Comparison of ENCODE assay signal across 11 cellular contexts in the genomic region with DNA sequence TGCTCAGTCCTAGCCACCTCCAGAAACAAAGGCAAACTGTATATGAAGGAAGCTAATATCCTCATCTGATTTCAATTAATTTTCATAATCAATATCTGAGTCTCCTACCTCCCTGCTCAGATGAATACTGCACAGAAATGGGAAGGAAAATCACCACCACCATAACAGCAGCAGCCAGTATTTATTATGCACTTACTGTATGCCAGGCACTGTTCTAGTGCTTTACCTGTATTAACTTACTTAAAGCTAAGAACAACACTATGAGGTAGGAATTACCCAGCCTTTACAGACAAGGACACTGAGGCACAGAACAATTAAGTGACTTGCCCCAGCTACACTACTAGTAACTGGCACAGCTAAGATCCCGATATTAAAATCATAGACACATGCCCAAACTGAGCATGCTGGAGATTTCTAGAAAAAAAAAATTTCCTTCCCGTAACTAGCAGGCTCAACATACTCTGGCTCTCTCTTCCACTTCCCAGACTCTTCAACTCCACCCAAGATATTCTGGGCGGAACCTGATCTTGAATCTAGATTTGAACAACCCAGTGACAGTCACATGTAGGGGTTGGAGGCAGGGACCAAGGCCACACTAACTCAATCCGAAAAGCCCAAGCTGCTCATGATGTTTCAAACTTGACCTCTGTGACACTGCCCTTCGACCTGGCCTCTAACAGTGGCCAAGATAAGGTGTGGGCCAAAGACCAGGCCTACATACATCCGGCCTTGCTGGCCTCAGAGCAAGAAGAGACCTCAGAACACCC. TPM values are rescaled to one million over a fixed set of nuclear protein-coding genes. Genes with fewer than 3 reads are reported as not detected.
DNase-seq lines count a peak whose midpoint lies in the region; ATAC-seq and TF ChIP-seq lines count a peak whose summit lies in the region.
"Had no signal": no experiment of that assay in that cellular context is flagged by ENCODE, and none has a peak within 500 bp of the region (broad histone marks: within the 10 kb centered on the region; RNA-seq: fewer than 3 reads in every experiment).

No MANE protein-coding gene starts in this region.

- CTCF ChIA-PET in mammary epithelial cell (lab: Charles Lee; ENCODE audit: low non-redundant PET) (no interaction called here), SK-N-SH (lab: Yijun Ruan, JAX) (interaction anchor here (0.9 to 1.7 kb wide), 5 partner anchors 14 to 129 kb away, joined by 3 to 8 read pairs (median 3); no protein-coding TSS in a partner anchor)

- no peak for DNase-seq in Karpas-422
- DNase-seq in mammary epithelial cell: no peak
- no peak for DNase-seq in SK-N-SH
- DNase-seq in cerebellar cortex (ENCODE audit: low spot score): no peak
- DNase-seq: brain microvascular endothelial cell, NCI-H187, T-helper 9 cell had no signal

- 95% methylated on average over 6 of the region's 6 CpGs for WGBS in mammary epithelial cell (ENCODE audit: low coverage, missing lambda C conversion rate)
- WGBS in SK-N-SH (ENCODE audit: low lambda C conversion rate): 95% methylated on average over 6 of the region's 6 CpGs

- BruUV-seq in mammary epithelial cell (replicated peaks; lab: Mats Ljungman, UMichigan): no TSS peak

- H2AFZ ChIP-seq in Karpas-422 (ENCODE audit: low read length) (no peak overlapping the region), mammary epithelial cell (ENCODE audit: low read depth, low read length) (no peak overlapping the region), SK-N-SH (ENCODE audit: low read depth) (no peak overlapping the region)

- peaks cover 81% of the 10 kb centered on the region for H4K20me1 ChIP-seq in BLaER1
- peaks cover 8% of the 10 kb centered on the region; the same call in 1 of the 2 replicates for H4K20me1 ChIP-seq in Karpas-422 (ENCODE audit: insufficient read depth, low read depth, low read length)
- no peaks in the 10 kb centered on the region for H4K20me1 ChIP-seq in mammary epithelial cell (ENCODE audit: insufficient read depth, low read length)
- no peaks in the 10 kb centered on the region for H4K20me1 ChIP-seq in SK-N-SH (ENCODE audit: insufficient read depth)

- dilution Hi-C loops in mammary epithelial cell (cut with HindIII; ENCODE audit: low sequenced_read_pairs): no loop called here

- H3K79me2 ChIP-seq in Karpas-422 (ENCODE audit: low read length) (peaks cover 51% of the 10 kb centered on the region), mammary epithelial cell (ENCODE audit: insufficient read depth, low read length) (peaks cover 74% of the 10 kb centered on the region), SK-N-SH (ENCODE audit: insufficient read depth) (peaks cover 38% of the 10 kb centered on the region)

- TF ChIP-seq CTCF in mammary epithelial cell (conservative IDR thresholded peaks at IDR 0.05 in 1 of 2, IDR thresholded peaks at IDR 0.05 in 1 of 2; ENCODE audit: extremely low read depth in 1 of 2, insufficient read depth in 1 of 2, low read depth in 1 of 2, low read length in 2 of 2): no peak
- TF ChIP-seq CTCF in SK-N-SH (IDR thresholded peaks at IDR 0.05): no peak

- intact Hi-C loops in mammary epithelial cell (cut with micrococcal nuclease): no loop called here

- no peak for TF ChIP-seq EP300 in SK-N-SH (IDR thresholded peaks at IDR 0.05; ENCODE audit: borderline replicate concordance in 1 of 2, low read depth in 1 of 2, low read length in 1 of 2)

- H3K9me3 ChIP-seq in BLaER1 (no peaks in the 10 kb centered on the region), Karpas-422 (ENCODE audit: low read length) (no peaks in the 10 kb centered on the region), mammary epithelial cell (replicated peaks; ENCODE audit: insufficient read depth, low read length) (no peaks in the 10 kb centered on the region), muscle layer of duodenum (ENCODE audit: control insufficient read depth in 1 of 2, low read length in 2 of 2) (no peaks in the 10 kb centered on the region), SK-N-SH (no peaks in the 10 kb centered on the region)

- H3K9me2 ChIP-seq in Karpas-422 (replicated peaks; ENCODE audit: insufficient read depth, low read length) (no peaks in the 10 kb centered on the region), SK-N-SH (no peaks in the 10 kb centered on the region)

- peak overlapping the region; percentile 78 for H3K4me3 ChIP-seq in BLaER1
- H3K4me3 ChIP-seq in Karpas-422 (ENCODE audit: low read length): no peak overlapping the region
- H3K4me3 ChIP-seq in mammary epithelial cell (replicated peaks in 1 of 3; ENCODE audit: insufficient read depth in 1 of 3, low read depth in 2 of 3, low read length in 3 of 3): no peak overlapping the region
- peak overlapping the region; percentile 9 to 27 for H3K4me3 ChIP-seq in muscle layer of duodenum (ENCODE audit: low read depth in 1 of 2, low read length in 2 of 2)
- no peak overlapping the region for H3K4me3 ChIP-seq in SK-N-SH (ENCODE audit: low read depth in 2 of 2, low read length in 1 of 2)

- H3K27me3 ChIP-seq in BLaER1 (no peaks in the 10 kb centered on the region), Karpas-422 (ENCODE audit: low read length) (no peaks in the 10 kb centered on the region), mammary epithelial cell (ENCODE audit: insufficient read depth, low read length) (no peaks in the 10 kb centered on the region), muscle layer of duodenum (ENCODE audit: low read depth, low read length) (no peaks in the 10 kb centered on the region), SK-N-SH (ENCODE audit: insufficient read depth) (no peaks in the 10 kb centered on the region)
- H3K27me3 ChIP-seq: brain microvascular endothelial cell had no signal

- H3K4me1 ChIP-seq in BLaER1 (peaks cover 49% of the 10 kb centered on the region), Karpas-422 (ENCODE audit: low read length) (peaks cover 72% of the 10 kb centered on the region), mammary epithelial cell (ENCODE audit: insufficient read depth, low read length) (peaks cover 32% of the 10 kb centered on the region), muscle layer of duodenum (ENCODE audit: control insufficient read depth in 1 of 2, insufficient read depth in 2 of 2, low read length in 2 of 2) (peaks cover 16 to 18% of the 10 kb centered on the region in 2 donors), SK-N-SH (ENCODE audit: control insufficient read depth in 1 of 2, insufficient read depth in 2 of 2, low read depth in 1 of 2, low read length in 1 of 2) (peaks cover 3 to 16% of the 10 kb centered on the region in 2 experiments; a peak in 2 of 4 replicates)

- peaks cover 63% of the 10 kb centered on the region for H3K36me3 ChIP-seq in BLaER1
- peaks cover 17% of the 10 kb centered on the region for H3K36me3 ChIP-seq in Karpas-422 (ENCODE audit: insufficient read depth, low read length)
- peaks cover 17% of the 10 kb centered on the region for H3K36me3 ChIP-seq in mammary epithelial cell (ENCODE audit: insufficient read depth, low read length)
- peaks cover 24 to 26% of the 10 kb centered on the region in 2 donors for H3K36me3 ChIP-seq in muscle layer of duodenum (ENCODE audit: control insufficient read depth in 1 of 2, insufficient read depth in 2 of 2, low read length in 2 of 2)
- H3K36me3 ChIP-seq in SK-N-SH (replicated peaks in 1 of 2; ENCODE audit: control insufficient read depth in 1 of 2, insufficient read depth in 2 of 2, low read length in 1 of 2): peaks cover 21 to 26% of the 10 kb centered on the region in 2 experiments

- no peak overlapping the region for H3K27ac ChIP-seq in BLaER1
- H3K27ac ChIP-seq in Karpas-422 (ENCODE audit: low read length): peak overlapping the region; percentile 82
- no peak overlapping the region for H3K27ac ChIP-seq in mammary epithelial cell (ENCODE audit: insufficient read depth, low read depth, low read length)
- peak overlapping the region; percentile 32 for H3K27ac ChIP-seq in muscle layer of duodenum (ENCODE audit: low read length)
- H3K27ac ChIP-seq in SK-N-SH (ENCODE audit: low read depth in 2 of 2, low read length in 1 of 2): no peak overlapping the region
- H3K27ac ChIP-seq: brain microvascular endothelial cell had no signal

- peaks cover 4% of the 10 kb centered on the region for H3F3A ChIP-seq in SK-N-SH (replicated peaks; ENCODE audit: insufficient read depth)

- H3K4me2 ChIP-seq in BLaER1 (peak overlapping the region; percentile 91), Karpas-422 (ENCODE audit: low read depth, low read length, poor library complexity, severe bottlenecking) (peak overlapping the region; percentile 22), mammary epithelial cell (ENCODE audit: insufficient read depth, low read depth, low read length) (peak overlapping the region; percentile 22), SK-N-SH (no peak overlapping the region)

- TF ChIP-seq RAD21 in SK-N-SH (IDR thresholded peaks at IDR 0.05; ENCODE audit: low read length): no peak

- in situ Hi-C loops in mammary epithelial cell (cut with MboI; ENCODE audit: low sequenced_read_pairs in 2 of 2): no loop called here

- ATAC-seq in GM19328 (IDR thresholded peaks at IDR 0.05; ENCODE audit: unreplicated experiment): no peak
- no peak for ATAC-seq in HG02588 (IDR thresholded peaks at IDR 0.05; ENCODE audit: unreplicated experiment)

- POLR2A ChIA-PET in SK-N-SH (lab: Yijun Ruan, JAX): no interaction called here

- H3K9ac ChIP-seq in BLaER1: peak overlapping the region; percentile 23; the same call in 1 of the 2 replicates
- no peak overlapping the region for H3K9ac ChIP-seq in Karpas-422 (ENCODE audit: low read length)
- no peak overlapping the region for H3K9ac ChIP-seq in mammary epithelial cell (ENCODE audit: insufficient read depth, low read length)
- no peak overlapping the region for H3K9ac ChIP-seq in SK-N-SH

TF ChIP-seq in SK-N-SH, 30 proteins besides CTCF, POLR2A, EP300 and RAD21 (continues in another document):
- TF ChIP-seq SIN3A (IDR thresholded peaks at IDR 0.05; ENCODE audit: borderline replicate concordance, low read depth, low read length) (no peak), MEF2A (IDR thresholded peaks at IDR 0.05; ENCODE audit: borderline replicate concordance, low read depth) (no peak), SMC3 (IDR thresholded peaks at IDR 0.05; ENCODE audit: low read depth, low read length) (no peak), EZH2phosphoT487 (IDR thresholded peaks at IDR 0.05; ENCODE audit: borderline replicate concordance, low read depth) (no peak), CHD2 (IDR thresholded peaks at IDR 0.05; ENCODE audit: low read length, partially characterized antibody) (no peak)

RNA-seq across cellular contexts. Expression of a gene that starts 3.9 kb away (rescaled TPM):
- total RNA-seq in Karpas-422 (2014; rRNA removed; shearing (Covaris generic); ENCODE audit: low replicate concordance): 42.4 and 49.0 TPM in 2 replicates
- 10 to 100 TPM; 49.5 to 95.0 TPM for total RNA-seq in mammary epithelial cell
- 34.9 TPM for polyA plus RNA-seq in mammary epithelial cell
- 57.2 TPM for polyA minus RNA-seq in mammary epithelial cell
- polyA plus RNA-seq in SK-N-SH (2012; rRNA removed): 17.1 and 24.2 TPM in 2 replicates
- 18.0 and 21.9 TPM in 2 replicates for polyA plus RNA-seq in SK-N-SH (2012; cell fraction: cytosol; rRNA removed)
- polyA plus RNA-seq in SK-N-SH (2012; cell fraction: nucleus; rRNA removed): 39.0 and 52.3 TPM in 2 replicates

RNA-seq across cellular contexts. Expression of a gene that starts 50.9 kb away (rescaled TPM):
- 14.6 and 16.4 TPM in 2 replicates for total RNA-seq in Karpas-422 (2014; rRNA removed; shearing (Covaris generic); ENCODE audit: low replicate concordance)
- total RNA-seq in mammary epithelial cell: 10 to 100 TPM; 11.0 to 14.8 TPM
- polyA plus RNA-seq in mammary epithelial cell (6.2 TPM), SK-N-SH (2012; rRNA removed) (3.9 and 5.7 TPM in 2 replicates)
- polyA minus RNA-seq in mammary epithelial cell: 4.6 TPM
- 5.6 and 6.7 TPM in 2 replicates for polyA plus RNA-seq in SK-N-SH (2012; cell fraction: cytosol; rRNA removed)
- polyA plus RNA-seq in SK-N-SH (2012; cell fraction: nucleus; rRNA removed): 5.7 and 8.1 TPM in 2 replicates

Comparison
In these comparisons a context has a peak if more than half of its experiments do, and no peak if none do; other contexts are left out.
1. H3K27ac ChIP-seq: peak in Karpas-422 (single experiment) and muscle layer of duodenum (single experiment); none in BLaER1 (single experiment), mammary epithelial cell (single experiment) and SK-N-SH (0 of 2).
2. H3K4me3 ChIP-seq: peak in BLaER1 (single experiment) and muscle layer of duodenum (2 of 2); none in Karpas-422 (single experiment), mammary epithelial cell (0 of 3) and SK-N-SH (0 of 2).